In the genomic region with DNA sequence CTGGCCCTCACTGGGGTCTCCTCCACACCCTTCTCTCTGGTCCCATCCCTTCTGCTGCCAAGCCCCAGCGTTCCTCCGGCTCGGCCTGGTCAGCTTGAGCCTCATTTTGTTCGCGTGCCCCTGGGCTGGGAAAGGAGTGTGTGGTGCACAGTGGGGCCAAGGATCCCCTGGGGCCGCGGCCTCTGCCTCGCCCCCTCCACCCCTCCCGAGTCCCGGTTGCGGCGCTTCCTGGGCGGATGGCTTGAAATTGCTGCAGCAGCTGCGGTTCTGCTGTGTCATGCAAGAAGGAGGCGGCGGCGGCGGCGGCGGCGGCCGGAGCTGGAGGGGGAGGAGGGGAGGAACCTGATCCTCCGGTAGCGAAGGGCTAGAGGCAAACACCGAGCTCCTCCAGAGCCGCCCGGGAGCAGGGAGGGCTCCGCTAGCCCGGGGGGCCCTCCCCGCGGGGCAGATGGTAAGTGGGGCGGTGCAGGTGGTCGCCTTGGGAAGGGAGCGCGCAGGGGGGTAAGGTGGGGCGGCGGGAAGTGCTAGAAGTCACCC, we compare ENCODE assay signal across 8 cellular contexts.
DNase-seq lines count a peak whose midpoint lies in the region; ATAC-seq lines count a peak whose summit lies in the region.

No MANE protein-coding gene starts in this region.

- DNase-seq in COLO829 (ENCODE audit: low spot score) (peak; percentile 89), NCI-H146 (lab: John Stamatoyannopoulos, UW) (peak; percentile 85), UCSD-AML1 (lab: John Stamatoyannopoulos, UW; ENCODE audit: unreplicated experiment) (peak; percentile 63), T47D (ENCODE audit: low read depth in 1 of 2, low spot score in 1 of 2) (peak; percentile 50 to 80), iPS-NIHi11 (ENCODE audit: low spot score) (peak; percentile 78), NCI-H1048 (lab: John Stamatoyannopoulos, UW) (no peak)

- in situ Hi-C loops in T47D (cut with HindIII; ENCODE audit: low pct_unique_long_range_greater_than_20kb, low sequenced_read_pairs): no loop called here

- H3K27ac ChIP-seq in skin epidermis: peak overlapping the region; percentile 60 to 99 (median 95)

- peak overlapping the region; percentile 37 to 80 (median 47) for H3K4me3 ChIP-seq in skin epidermis

- peak; percentile 23 for ATAC-seq in GM21723 (IDR thresholded peaks at IDR 0.05; ENCODE audit: unreplicated experiment)
